In genomic region chr20:54132612-54133433, GRCh38 we compare ENCODE assay signal across 9 cellular contexts. TPM values are rescaled to one million over a fixed set of nuclear protein-coding genes. Genes with fewer than 3 reads are reported as not detected.
DNase-seq lines count a peak whose midpoint lies in the region; ATAC-seq and TF ChIP-seq lines count a peak whose summit lies in the region.
"Had no signal": no experiment of that assay in that cellular context is flagged by ENCODE, and none has a peak within 500 bp of the region (broad histone marks: within the 10 kb centered on the region; RNA-seq: fewer than 3 reads in every experiment).

No MANE protein-coding gene starts in this region.

- H3K79me1 ChIP-seq in trophoblast cell (ENCODE audit: low read length): peaks cover 16% of the 10 kb centered on the region

- H2BK5ac ChIP-seq in trophoblast cell (ENCODE audit: low read depth, low read length, poor library complexity): peak overlapping the region; percentile 5

- no peaks in the 10 kb centered on the region for H3K27me3 ChIP-seq in trophoblast cell (ENCODE audit: insufficient read depth, low read length)

- no peak overlapping the region for H4K91ac ChIP-seq in trophoblast cell (ENCODE audit: low read depth, low read length)

- no peaks in the 10 kb centered on the region for H3K79me2 ChIP-seq in trophoblast cell (ENCODE audit: control insufficient read depth, insufficient read depth, low read length, poor library complexity)

- H3K4me2 ChIP-seq in trophoblast cell (ENCODE audit: low read length): peak overlapping the region; percentile 39

- no peak overlapping the region for H3K4ac ChIP-seq in trophoblast cell (ENCODE audit: low read depth, low read length)

- H3K9ac ChIP-seq in trophoblast cell (ENCODE audit: low read length): peak overlapping the region; percentile 15

- ATAC-seq in HG03457 (IDR thresholded peaks at IDR 0.05; ENCODE audit: unreplicated experiment) (no peak), GM19452 (IDR thresholded peaks at IDR 0.05; ENCODE audit: unreplicated experiment) (no peak)

- H2BK12ac ChIP-seq in trophoblast cell (ENCODE audit: low read length): peak overlapping the region; percentile 1

- WGBS in trophoblast cell (ENCODE audit: extremely low coverage, insufficient coverage, insufficient read length): no CpG with 5 or more reads among the region's 6 CpGs

- H2BK120ac ChIP-seq in trophoblast cell (ENCODE audit: insufficient read depth, low read length, poor library complexity): peak overlapping the region; percentile 56

- no peak overlapping the region for H3K14ac ChIP-seq in trophoblast cell (ENCODE audit: low read length)

- peaks cover 9 to 18% of the 10 kb centered on the region in 2 experiments for H3K4me1 ChIP-seq in trophoblast cell (ENCODE audit: control insufficient read depth in 1 of 2, insufficient read depth in 2 of 2, low read length in 2 of 2)

- H3K23ac ChIP-seq in trophoblast cell (ENCODE audit: low read length): no peak overlapping the region

- H3K4me3 ChIP-seq in epithelial cell of proximal tubule (ENCODE audit: low read depth, low read length) (peak overlapping the region; percentile 10), trophoblast cell (ENCODE audit: low read depth, low read length) (no peak overlapping the region)

- TF ChIP-seq CTCF in epithelial cell of proximal tubule (conservative IDR thresholded peaks at IDR 0.05; ENCODE audit: low read depth, low read length): no peak

- no peaks in the 10 kb centered on the region for H3K36me3 ChIP-seq in trophoblast cell (ENCODE audit: control insufficient read depth in 1 of 2, insufficient read depth in 2 of 2, low read length in 2 of 2)

- no peak overlapping the region for H2AK5ac ChIP-seq in trophoblast cell (ENCODE audit: low read length)

- no peak overlapping the region for H4K12ac ChIP-seq in trophoblast cell (ENCODE audit: low read depth, low read length)

- H4K8ac ChIP-seq in trophoblast cell (ENCODE audit: low read depth, low read length): peak overlapping the region; percentile 14

- DNase-seq in Daoy (ENCODE audit: low read depth): peak; percentile 90
- peak; percentile 66 for DNase-seq in NCI-H2171 treated with DMSO at 0.1 percent for 48 hours (lab: John Stamatoyannopoulos, UW)
- peak; percentile 96 for DNase-seq in epithelial cell of proximal tubule (ENCODE audit: low read depth)
- DNase-seq in trophoblast cell: peak; percentile 91 to 99
- DNase-seq in HuH-7.5 (ENCODE audit: low spot score): no peak
- no peak for DNase-seq in T-helper 1 cell
- DNase-seq: activated naive CD4-positive, alpha-beta T cell treated with Interleukin-2 at 50 U/mL for 16 hours had no signal

- no peak overlapping the region for H2AFZ ChIP-seq in trophoblast cell (ENCODE audit: insufficient read depth, low read length, poor library complexity)

- no peaks in the 10 kb centered on the region for H3K9me3 ChIP-seq in trophoblast cell (ENCODE audit: insufficient read depth, low read depth, low read length)

- H3K27ac ChIP-seq in trophoblast cell (ENCODE audit: low read depth, low read length): peak overlapping the region; percentile 86

- no peak overlapping the region for H3K18ac ChIP-seq in trophoblast cell (ENCODE audit: low read length)

RNA-seq across cellular contexts. Expression of gene CYP24A1, which starts 41.0 kb away (rescaled TPM):
- total RNA-seq in Daoy (2014; rRNA removed; shearing (Covaris generic)): 0.46 and 1.0 TPM in 2 replicates
- 0.80 and 1.5 TPM in 2 replicates for total RNA-seq in epithelial cell of proximal tubule
- polyA plus RNA-seq in trophoblast cell (2013): 4.6 and 4.7 TPM in 2 replicates

Comparison
In these comparisons a context has a peak if more than half of its experiments do, and no peak if none do; other contexts are left out.
1. DNase-seq: peak in Daoy (single experiment), NCI-H2171 treated with DMSO at 0.1 percent for 48 hours (single experiment), epithelial cell of proximal tubule (single experiment) and trophoblast cell (2 of 2); none in HuH-7.5 (single experiment) and T-helper 1 cell (0 of 5).